In the genomic region with DNA sequence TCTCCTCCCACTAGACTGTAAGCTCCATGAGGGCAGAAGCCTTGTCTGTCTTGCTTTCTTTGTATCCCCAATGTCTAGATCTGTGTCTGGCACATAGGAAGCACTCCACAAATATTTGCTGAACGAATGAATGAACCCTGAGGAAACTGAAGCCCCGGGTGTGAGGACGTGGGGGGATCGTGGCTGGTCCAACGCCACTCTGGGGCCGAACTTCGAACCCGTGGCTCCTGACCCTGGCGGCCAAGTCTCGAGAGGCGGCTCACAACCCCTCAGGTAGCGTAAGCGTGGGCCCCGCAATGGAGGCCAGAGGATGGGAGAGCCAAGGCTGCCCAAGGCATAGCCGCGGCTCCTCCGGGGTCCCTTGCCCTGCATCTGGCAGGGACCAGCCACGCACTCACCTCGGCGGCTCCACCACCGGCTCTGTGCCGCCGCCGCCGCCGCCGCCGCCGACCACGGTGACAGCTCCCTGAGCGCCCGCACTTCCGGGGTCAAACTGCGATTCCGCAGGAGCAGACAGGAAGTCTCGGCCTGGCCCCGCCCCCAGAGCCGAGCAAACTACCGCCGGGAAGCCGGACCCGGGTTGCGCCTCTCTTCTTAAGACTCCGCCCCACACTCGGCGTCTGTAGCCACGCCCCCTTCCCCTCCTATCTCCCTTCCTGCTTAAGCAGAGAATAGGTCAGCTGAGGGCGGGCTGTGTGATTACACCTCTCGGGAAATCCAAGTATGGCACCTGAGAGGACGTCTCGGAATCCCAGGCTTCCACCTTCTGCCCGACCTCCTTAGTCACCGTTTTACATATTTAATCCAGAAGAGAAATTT, we compare ENCODE assay signal across 1 cellular context.
TF ChIP-seq lines count a peak whose summit lies in the region.

A gene with protein sequence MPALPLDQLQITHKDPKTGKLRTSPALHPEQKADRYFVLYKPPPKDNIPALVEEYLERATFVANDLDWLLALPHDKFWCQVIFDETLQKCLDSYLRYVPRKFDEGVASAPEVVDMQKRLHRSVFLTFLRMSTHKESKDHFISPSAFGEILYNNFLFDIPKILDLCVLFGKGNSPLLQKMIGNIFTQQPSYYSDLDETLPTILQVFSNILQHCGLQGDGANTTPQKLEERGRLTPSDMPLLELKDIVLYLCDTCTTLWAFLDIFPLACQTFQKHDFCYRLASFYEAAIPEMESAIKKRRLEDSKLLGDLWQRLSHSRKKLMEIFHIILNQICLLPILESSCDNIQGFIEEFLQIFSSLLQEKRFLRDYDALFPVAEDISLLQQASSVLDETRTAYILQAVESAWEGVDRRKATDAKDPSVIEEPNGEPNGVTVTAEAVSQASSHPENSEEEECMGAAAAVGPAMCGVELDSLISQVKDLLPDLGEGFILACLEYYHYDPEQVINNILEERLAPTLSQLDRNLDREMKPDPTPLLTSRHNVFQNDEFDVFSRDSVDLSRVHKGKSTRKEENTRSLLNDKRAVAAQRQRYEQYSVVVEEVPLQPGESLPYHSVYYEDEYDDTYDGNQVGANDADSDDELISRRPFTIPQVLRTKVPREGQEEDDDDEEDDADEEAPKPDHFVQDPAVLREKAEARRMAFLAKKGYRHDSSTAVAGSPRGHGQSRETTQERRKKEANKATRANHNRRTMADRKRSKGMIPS (minus strand): TSS at position 495 of the 819 bp plus-strand sequence. CDS start 5,949 bp downstream, outside the sequence.

TF ChIP-seq in GM12878, 131 proteins besides CTCF, POLR2A, EP300 and RAD21 (continued from another document and continues in another):
- TF ChIP-seq, protein P1, sequence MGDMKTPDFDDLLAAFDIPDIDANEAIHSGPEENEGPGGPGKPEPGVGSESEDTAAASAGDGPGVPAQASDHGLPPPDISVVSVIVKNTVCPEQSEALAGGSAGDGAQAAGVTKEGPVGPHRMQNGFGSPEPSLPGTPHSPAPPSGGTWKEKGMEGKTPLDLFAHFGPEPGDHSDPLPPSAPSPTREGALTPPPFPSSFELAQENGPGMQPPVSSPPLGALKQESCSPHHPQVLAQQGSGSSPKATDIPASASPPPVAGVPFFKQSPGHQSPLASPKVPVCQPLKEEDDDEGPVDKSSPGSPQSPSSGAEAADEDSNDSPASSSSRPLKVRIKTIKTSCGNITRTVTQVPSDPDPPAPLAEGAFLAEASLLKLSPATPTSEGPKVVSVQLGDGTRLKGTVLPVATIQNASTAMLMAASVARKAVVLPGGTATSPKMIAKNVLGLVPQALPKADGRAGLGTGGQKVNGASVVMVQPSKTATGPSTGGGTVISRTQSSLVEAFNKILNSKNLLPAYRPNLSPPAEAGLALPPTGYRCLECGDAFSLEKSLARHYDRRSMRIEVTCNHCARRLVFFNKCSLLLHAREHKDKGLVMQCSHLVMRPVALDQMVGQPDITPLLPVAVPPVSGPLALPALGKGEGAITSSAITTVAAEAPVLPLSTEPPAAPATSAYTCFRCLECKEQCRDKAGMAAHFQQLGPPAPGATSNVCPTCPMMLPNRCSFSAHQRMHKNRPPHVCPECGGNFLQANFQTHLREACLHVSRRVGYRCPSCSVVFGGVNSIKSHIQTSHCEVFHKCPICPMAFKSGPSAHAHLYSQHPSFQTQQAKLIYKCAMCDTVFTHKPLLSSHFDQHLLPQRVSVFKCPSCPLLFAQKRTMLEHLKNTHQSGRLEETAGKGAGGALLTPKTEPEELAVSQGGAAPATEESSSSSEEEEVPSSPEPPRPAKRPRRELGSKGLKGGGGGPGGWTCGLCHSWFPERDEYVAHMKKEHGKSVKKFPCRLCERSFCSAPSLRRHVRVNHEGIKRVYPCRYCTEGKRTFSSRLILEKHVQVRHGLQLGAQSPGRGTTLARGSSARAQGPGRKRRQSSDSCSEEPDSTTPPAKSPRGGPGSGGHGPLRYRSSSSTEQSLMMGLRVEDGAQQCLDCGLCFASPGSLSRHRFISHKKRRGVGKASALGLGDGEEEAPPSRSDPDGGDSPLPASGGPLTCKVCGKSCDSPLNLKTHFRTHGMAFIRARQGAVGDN (IDR thresholded peaks at IDR 0.05) = peak; percentile 67
- TF ChIP-seq NFIC (IDR thresholded peaks at IDR 0.05; ENCODE audit: low read depth, low read length) (no peak), IKZF1 (conservative IDR thresholded peaks at IDR 0.05) (peak; percentile 76), SRF (IDR thresholded peaks at IDR 0.05; ENCODE audit: low read depth in 2 of 2, low read length in 2 of 2) (0 out of 4 replicates have a peak, but pooled peaks of 1 of the 2 experiments have one; percentile 31), ZBED1 (IDR thresholded peaks at IDR 0.05; ENCODE audit: borderline replicate concordance) (no peak), ZNF24 (IDR thresholded peaks at IDR 0.05) (peak; percentile 79), BRCA1 (IDR thresholded peaks at IDR 0.05; ENCODE audit: low read depth, low read length) (no peak), RAD51 (IDR thresholded peaks at IDR 0.05) (peak; percentile 81), POLR2AphosphoS2 (IDR thresholded peaks at IDR 0.05; ENCODE audit: low read depth, low read length) (peak; percentile 76; the same call in 1 of the 2 replicates), CBX5 (IDR thresholded peaks at IDR 0.05; ENCODE audit: low read depth) (no peak), SUZ12 (IDR thresholded peaks at IDR 0.05; ENCODE audit: unreplicated experiment) (no peak), FOXM1 (IDR thresholded peaks at IDR 0.05; ENCODE audit: low read depth, low read length) (no peak), STAT3 (IDR thresholded peaks at IDR 0.05; ENCODE audit: low read depth, low read length) (no peak), NFXL1 (IDR thresholded peaks at IDR 0.05; ENCODE audit: borderline replicate concordance) (no peak), SMARCA5 (IDR thresholded peaks at IDR 0.05) (peak; percentile 49; the same call in 1 of the 2 replicates), MEF2B (IDR thresholded peaks at IDR 0.05; ENCODE audit: partially characterized antibody, poor library complexity, severe bottlenecking) (peak; percentile 11), IKZF2 (IDR thresholded peaks at IDR 0.05) (peak in 1 of 2 experiments; percentile 37; a peak in 1 of 4 replicates)
- TF ChIP-seq, protein P2, sequence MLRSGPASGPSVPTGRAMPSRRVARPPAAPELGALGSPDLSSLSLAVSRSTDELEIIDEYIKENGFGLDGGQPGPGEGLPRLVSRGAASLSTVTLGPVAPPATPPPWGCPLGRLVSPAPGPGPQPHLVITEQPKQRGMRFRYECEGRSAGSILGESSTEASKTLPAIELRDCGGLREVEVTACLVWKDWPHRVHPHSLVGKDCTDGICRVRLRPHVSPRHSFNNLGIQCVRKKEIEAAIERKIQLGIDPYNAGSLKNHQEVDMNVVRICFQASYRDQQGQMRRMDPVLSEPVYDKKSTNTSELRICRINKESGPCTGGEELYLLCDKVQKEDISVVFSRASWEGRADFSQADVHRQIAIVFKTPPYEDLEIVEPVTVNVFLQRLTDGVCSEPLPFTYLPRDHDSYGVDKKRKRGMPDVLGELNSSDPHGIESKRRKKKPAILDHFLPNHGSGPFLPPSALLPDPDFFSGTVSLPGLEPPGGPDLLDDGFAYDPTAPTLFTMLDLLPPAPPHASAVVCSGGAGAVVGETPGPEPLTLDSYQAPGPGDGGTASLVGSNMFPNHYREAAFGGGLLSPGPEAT (IDR thresholded peaks at IDR 0.05; ENCODE audit: low read depth) = peak; percentile 59; the same call in 1 of the 2 replicates
- TF ChIP-seq, protein P3, sequence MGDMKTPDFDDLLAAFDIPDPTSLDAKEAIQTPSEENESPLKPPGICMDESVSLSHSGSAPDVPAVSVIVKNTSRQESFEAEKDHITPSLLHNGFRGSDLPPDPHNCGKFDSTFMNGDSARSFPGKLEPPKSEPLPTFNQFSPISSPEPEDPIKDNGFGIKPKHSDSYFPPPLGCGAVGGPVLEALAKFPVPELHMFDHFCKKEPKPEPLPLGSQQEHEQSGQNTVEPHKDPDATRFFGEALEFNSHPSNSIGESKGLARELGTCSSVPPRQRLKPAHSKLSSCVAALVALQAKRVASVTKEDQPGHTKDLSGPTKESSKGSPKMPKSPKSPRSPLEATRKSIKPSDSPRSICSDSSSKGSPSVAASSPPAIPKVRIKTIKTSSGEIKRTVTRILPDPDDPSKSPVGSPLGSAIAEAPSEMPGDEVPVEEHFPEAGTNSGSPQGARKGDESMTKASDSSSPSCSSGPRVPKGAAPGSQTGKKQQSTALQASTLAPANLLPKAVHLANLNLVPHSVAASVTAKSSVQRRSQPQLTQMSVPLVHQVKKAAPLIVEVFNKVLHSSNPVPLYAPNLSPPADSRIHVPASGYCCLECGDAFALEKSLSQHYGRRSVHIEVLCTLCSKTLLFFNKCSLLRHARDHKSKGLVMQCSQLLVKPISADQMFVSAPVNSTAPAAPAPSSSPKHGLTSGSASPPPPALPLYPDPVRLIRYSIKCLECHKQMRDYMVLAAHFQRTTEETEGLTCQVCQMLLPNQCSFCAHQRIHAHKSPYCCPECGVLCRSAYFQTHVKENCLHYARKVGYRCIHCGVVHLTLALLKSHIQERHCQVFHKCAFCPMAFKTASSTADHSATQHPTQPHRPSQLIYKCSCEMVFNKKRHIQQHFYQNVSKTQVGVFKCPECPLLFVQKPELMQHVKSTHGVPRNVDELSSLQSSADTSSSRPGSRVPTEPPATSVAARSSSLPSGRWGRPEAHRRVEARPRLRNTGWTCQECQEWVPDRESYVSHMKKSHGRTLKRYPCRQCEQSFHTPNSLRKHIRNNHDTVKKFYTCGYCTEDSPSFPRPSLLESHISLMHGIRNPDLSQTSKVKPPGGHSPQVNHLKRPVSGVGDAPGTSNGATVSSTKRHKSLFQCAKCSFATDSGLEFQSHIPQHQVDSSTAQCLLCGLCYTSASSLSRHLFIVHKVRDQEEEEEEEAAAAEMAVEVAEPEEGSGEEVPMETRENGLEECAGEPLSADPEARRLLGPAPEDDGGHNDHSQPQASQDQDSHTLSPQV (IDR thresholded peaks at IDR 0.05) = no peak
- TF ChIP-seq, protein P4, sequence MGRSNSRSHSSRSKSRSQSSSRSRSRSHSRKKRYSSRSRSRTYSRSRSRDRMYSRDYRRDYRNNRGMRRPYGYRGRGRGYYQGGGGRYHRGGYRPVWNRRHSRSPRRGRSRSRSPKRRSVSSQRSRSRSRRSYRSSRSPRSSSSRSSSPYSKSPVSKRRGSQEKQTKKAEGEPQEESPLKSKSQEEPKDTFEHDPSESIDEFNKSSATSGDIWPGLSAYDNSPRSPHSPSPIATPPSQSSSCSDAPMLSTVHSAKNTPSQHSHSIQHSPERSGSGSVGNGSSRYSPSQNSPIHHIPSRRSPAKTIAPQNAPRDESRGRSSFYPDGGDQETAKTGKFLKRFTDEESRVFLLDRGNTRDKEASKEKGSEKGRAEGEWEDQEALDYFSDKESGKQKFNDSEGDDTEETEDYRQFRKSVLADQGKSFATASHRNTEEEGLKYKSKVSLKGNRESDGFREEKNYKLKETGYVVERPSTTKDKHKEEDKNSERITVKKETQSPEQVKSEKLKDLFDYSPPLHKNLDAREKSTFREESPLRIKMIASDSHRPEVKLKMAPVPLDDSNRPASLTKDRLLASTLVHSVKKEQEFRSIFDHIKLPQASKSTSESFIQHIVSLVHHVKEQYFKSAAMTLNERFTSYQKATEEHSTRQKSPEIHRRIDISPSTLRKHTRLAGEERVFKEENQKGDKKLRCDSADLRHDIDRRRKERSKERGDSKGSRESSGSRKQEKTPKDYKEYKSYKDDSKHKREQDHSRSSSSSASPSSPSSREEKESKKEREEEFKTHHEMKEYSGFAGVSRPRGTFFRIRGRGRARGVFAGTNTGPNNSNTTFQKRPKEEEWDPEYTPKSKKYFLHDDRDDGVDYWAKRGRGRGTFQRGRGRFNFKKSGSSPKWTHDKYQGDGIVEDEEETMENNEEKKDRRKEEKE (IDR thresholded peaks at IDR 0.05) = no peak
- TF ChIP-seq, protein P5, sequence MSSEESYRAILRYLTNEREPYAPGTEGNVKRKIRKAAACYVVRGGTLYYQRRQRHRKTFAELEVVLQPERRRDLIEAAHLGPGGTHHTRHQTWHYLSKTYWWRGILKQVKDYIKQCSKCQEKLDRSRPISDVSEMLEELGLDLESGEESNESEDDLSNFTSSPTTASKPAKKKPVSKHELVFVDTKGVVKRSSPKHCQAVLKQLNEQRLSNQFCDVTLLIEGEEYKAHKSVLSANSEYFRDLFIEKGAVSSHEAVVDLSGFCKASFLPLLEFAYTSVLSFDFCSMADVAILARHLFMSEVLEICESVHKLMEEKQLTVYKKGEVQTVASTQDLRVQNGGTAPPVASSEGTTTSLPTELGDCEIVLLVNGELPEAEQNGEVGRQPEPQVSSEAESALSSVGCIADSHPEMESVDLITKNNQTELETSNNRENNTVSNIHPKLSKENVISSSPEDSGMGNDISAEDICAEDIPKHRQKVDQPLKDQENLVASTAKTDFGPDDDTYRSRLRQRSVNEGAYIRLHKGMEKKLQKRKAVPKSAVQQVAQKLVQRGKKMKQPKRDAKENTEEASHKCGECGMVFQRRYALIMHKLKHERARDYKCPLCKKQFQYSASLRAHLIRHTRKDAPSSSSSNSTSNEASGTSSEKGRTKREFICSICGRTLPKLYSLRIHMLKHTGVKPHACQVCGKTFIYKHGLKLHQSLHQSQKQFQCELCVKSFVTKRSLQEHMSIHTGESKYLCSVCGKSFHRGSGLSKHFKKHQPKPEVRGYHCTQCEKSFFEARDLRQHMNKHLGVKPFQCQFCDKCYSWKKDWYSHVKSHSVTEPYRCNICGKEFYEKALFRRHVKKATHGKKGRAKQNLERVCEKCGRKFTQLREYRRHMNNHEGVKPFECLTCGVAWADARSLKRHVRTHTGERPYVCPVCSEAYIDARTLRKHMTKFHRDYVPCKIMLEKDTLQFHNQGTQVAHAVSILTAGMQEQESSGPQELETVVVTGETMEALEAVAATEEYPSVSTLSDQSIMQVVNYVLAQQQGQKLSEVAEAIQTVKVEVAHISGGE (CRISPR knock-in tag; IDR thresholded peaks at IDR 0.05) = no peak
- TF ChIP-seq, protein P6, sequence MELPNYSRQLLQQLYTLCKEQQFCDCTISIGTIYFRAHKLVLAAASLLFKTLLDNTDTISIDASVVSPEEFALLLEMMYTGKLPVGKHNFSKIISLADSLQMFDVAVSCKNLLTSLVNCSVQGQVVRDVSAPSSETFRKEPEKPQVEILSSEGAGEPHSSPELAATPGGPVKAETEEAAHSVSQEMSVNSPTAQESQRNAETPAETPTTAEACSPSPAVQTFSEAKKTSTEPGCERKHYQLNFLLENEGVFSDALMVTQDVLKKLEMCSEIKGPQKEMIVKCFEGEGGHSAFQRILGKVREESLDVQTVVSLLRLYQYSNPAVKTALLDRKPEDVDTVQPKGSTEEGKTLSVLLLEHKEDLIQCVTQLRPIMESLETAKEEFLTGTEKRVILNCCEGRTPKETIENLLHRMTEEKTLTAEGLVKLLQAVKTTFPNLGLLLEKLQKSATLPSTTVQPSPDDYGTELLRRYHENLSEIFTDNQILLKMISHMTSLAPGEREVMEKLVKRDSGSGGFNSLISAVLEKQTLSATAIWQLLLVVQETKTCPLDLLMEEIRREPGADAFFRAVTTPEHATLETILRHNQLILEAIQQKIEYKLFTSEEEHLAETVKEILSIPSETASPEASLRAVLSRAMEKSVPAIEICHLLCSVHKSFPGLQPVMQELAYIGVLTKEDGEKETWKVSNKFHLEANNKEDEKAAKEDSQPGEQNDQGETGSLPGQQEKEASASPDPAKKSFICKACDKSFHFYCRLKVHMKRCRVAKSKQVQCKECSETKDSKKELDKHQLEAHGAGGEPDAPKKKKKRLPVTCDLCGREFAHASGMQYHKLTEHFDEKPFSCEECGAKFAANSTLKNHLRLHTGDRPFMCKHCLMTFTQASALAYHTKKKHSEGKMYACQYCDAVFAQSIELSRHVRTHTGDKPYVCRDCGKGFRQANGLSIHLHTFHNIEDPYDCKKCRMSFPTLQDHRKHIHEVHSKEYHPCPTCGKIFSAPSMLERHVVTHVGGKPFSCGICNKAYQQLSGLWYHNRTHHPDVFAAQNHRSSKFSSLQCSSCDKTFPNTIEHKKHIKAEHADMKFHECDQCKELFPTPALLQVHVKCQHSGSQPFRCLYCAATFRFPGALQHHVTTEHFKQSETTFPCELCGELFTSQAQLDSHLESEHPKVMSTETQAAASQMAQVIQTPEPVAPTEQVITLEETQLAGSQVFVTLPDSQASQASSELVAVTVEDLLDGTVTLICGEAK (IDR thresholded peaks at IDR 0.05; ENCODE audit: borderline replicate concordance) = peak; percentile 87
